ENCODE assay signal across 12 cellular contexts in genomic region chr7:23394828-23395227, GRCh38.
DNase-seq lines count a peak whose midpoint lies in the region; ATAC-seq and TF ChIP-seq lines count a peak whose summit lies in the region.
"Had no signal": no experiment of that assay in that cellular context is flagged by ENCODE, and none has a peak within 500 bp of the region (broad histone marks: within the 10 kb centered on the region; RNA-seq: fewer than 3 reads in every experiment).

No MANE protein-coding gene starts in this region.

- H3K4me3 ChIP-seq in SK-N-SH (ENCODE audit: low read depth in 2 of 2, low read length in 1 of 2), result no peak overlapping the region
- H3K4me3 ChIP-seq: ascending aorta; BLaER1 treated with 17β-estradiol and CSF1 and Interleukin-3, amounts not matched to agents 10 nM and 100 nM had no signal

- H3K79me2 ChIP-seq in SK-N-SH (ENCODE audit: insufficient read depth), result peaks cover 76% of the 10 kb centered on the region

- TF ChIP-seq RAD21 in SK-N-SH (IDR thresholded peaks at IDR 0.05; ENCODE audit: low read length), result no peak

- H3K27me3 Mint-ChIP-seq in mesothelial cell of epicardium (ENCODE audit: low read depth), result no peaks in the 10 kb centered on the region

- H3F3A ChIP-seq in SK-N-SH (replicated peaks; ENCODE audit: insufficient read depth), result peaks cover 6% of the 10 kb centered on the region

- POLR2A ChIA-PET in SK-N-SH (lab: Yijun Ruan, JAX), result no interaction called here

- peaks cover 8% of the 10 kb centered on the region for H3K4me1 Mint-ChIP-seq in mesothelial cell of epicardium

- no peak overlapping the region for H3K9ac ChIP-seq in SK-N-SH
- H3K9ac ChIP-seq: BLaER1 treated with 17β-estradiol and CSF1 and Interleukin-3, amounts not matched to agents 10 nM and 100 nM had no signal

- H4K20me1 ChIP-seq in SK-N-SH (ENCODE audit: insufficient read depth), result peaks cover 41% of the 10 kb centered on the region
- H4K20me1 ChIP-seq: BLaER1 treated with 17β-estradiol and CSF1 and Interleukin-3, amounts not matched to agents 10 nM and 100 nM had no signal

- peaks cover 17 to 32% of the 10 kb centered on the region in 2 experiments for H3K36me3 ChIP-seq in SK-N-SH (replicated peaks in 1 of 2; ENCODE audit: control insufficient read depth in 1 of 2, insufficient read depth in 2 of 2, low read length in 1 of 2)
- H3K36me3 ChIP-seq: ascending aorta; BLaER1 treated with 17β-estradiol and CSF1 and Interleukin-3, amounts not matched to agents 10 nM and 100 nM had no signal

- TF ChIP-seq CTCF in SK-N-SH (IDR thresholded peaks at IDR 0.05) (no peak), mesothelial cell of epicardium (IDR thresholded peaks at IDR 0.05; ENCODE audit: unreplicated experiment) (no peak)

- peaks cover 10% of the 10 kb centered on the region for H3K36me3 Mint-ChIP-seq in mesothelial cell of epicardium

- CTCF ChIA-PET in SK-N-SH (lab: Yijun Ruan, JAX), result interaction anchor here (1.0 to 1.5 kb wide), 4 partner anchors 29 to 80 kb away, joined by 3 read pairs; no protein-coding TSS in a partner anchor

- H3K4me1 ChIP-seq in SK-N-SH (ENCODE audit: control insufficient read depth in 1 of 2, insufficient read depth in 2 of 2, low read depth in 1 of 2, low read length in 1 of 2), result peaks cover 0 to 27% of the 10 kb centered on the region in 2 experiments; a peak in 2 of 4 replicates
- H3K4me1 ChIP-seq: ascending aorta; BLaER1 treated with 17β-estradiol and CSF1 and Interleukin-3, amounts not matched to agents 10 nM and 100 nM had no signal

- no peaks in the 10 kb centered on the region for H3K9me3 ChIP-seq in SK-N-SH
- H3K9me3 ChIP-seq: ascending aorta; BLaER1 treated with 17β-estradiol and CSF1 and Interleukin-3, amounts not matched to agents 10 nM and 100 nM had no signal

- ATAC-seq in GM19395 (IDR thresholded peaks at IDR 0.05; ENCODE audit: unreplicated experiment), result no peak

- peak overlapping the region; percentile 58 for H3K27ac Mint-ChIP-seq in mesothelial cell of epicardium

- no peak overlapping the region for H3K4me3 Mint-ChIP-seq in mesothelial cell of epicardium

- no peaks in the 10 kb centered on the region for H3K9me2 ChIP-seq in SK-N-SH

- H2AFZ ChIP-seq in SK-N-SH (ENCODE audit: low read depth), result no peak overlapping the region

- no peaks in the 10 kb centered on the region for H3K27me3 ChIP-seq in SK-N-SH (ENCODE audit: insufficient read depth)
- H3K27me3 ChIP-seq: ascending aorta; BLaER1 treated with 17β-estradiol and CSF1 and Interleukin-3, amounts not matched to agents 10 nM and 100 nM had no signal

- 0 out of 2 replicates have a peak overlapping the region, but pooled peaks have one; percentile 16 for H3K4me2 ChIP-seq in SK-N-SH
- H3K4me2 ChIP-seq: BLaER1 treated with 17β-estradiol and CSF1 and Interleukin-3, amounts not matched to agents 10 nM and 100 nM had no signal

- TF ChIP-seq EP300 in SK-N-SH (IDR thresholded peaks at IDR 0.05; ENCODE audit: borderline replicate concordance in 1 of 2, low read depth in 1 of 2, low read length in 1 of 2), result no peak

- H3K9me3 Mint-ChIP-seq in mesothelial cell of epicardium, result no peaks in the 10 kb centered on the region

- peak overlapping the region in 1 of 2 experiments; percentile 17; a peak in 2 of 4 replicates for H3K27ac ChIP-seq in SK-N-SH (ENCODE audit: low read depth in 2 of 2, low read length in 1 of 2)
- H3K27ac ChIP-seq: ascending aorta; BLaER1 treated with 17β-estradiol and CSF1 and Interleukin-3, amounts not matched to agents 10 nM and 100 nM had no signal

- DNase-seq in DMS79 (lab: John Stamatoyannopoulos, UW), result peak; percentile 37
- peak; percentile 37 for DNase-seq in NCI-H2029 treated with DMSO at 0.1 percent for 48 hours (lab: John Stamatoyannopoulos, UW)
- no peak for DNase-seq in SK-N-SH
- no peak for DNase-seq in mesothelial cell of epicardium (ENCODE audit: low spot score in 2 of 2, unreplicated experiment in 2 of 2)
- no peak for DNase-seq in stimulated activated CD4-positive, alpha-beta T cell treated with anti-CD3 and anti-CD28 coated beads, Interleukin-2, amount 100 ng/mL, for 48 hours
- no peak for DNase-seq in UCSD-AML1 (lab: John Stamatoyannopoulos, UW; ENCODE audit: unreplicated experiment)
- no peak for DNase-seq in GDM1 (lab: John Stamatoyannopoulos, UW)
- DNase-seq: activated CD8-positive, alpha-beta memory T cell treated with anti-CD3 and anti-CD28 coated beads, Interleukin-2, amount 50 U/mL, for 4 hours; RPMI8226 had no signal

TF ChIP-seq in SK-N-SH, 30 proteins besides CTCF, POLR2A, EP300 and RAD21:
- TF ChIP-seq TCF12 (IDR thresholded peaks at IDR 0.05) (0 out of 2 replicates have a peak, but pooled peaks have one; percentile 12), JUND (IDR thresholded peaks at IDR 0.05) (no peak), FOXM1 (IDR thresholded peaks at IDR 0.05; ENCODE audit: low read depth) (no peak)

Comparison
In these comparisons a context has a peak if more than half of its experiments do, and no peak if none do; other contexts are left out.
1. DNase-seq: peak in DMS79 (single experiment) and NCI-H2029 treated with DMSO at 0.1 percent for 48 hours (single experiment); none in SK-N-SH (single experiment), mesothelial cell of epicardium (0 of 2), stimulated activated CD4-positive, alpha-beta T cell treated with anti-CD3 and anti-CD28 coated beads, Interleukin-2, amount 100 ng/mL, for 48 hours (0 of 2), UCSD-AML1 (single experiment) and GDM1 (single experiment).